Comparison of ENCODE assay signal across 20 cellular contexts in the genomic region with DNA sequence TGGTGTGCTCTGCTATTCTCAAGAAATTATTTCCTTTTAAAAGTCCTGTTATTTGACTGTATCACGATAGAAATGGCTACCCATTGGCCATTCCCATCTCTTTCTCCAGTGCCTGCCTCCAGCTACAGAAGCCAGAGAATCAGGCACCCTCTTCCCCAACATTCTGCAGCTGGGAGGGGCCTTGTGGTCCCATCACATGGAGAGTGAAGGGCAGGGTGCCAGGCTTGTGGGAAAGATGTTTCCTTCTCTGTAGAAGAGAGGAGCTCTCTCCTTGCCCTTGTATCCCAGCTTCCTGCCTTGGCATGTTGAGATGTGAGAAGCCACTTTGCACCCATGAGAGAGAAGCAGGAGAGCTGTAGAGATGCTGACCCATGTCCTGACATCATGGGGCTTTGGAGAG.
"Had no signal": no experiment of that assay in that cellular context is flagged by ENCODE, and none has a peak within 500 bp of the region (broad histone marks: within the 10 kb centered on the region; RNA-seq: fewer than 3 reads in every experiment).

No MANE protein-coding gene starts in this region.

- H3K9me3 ChIP-seq: esophagus squamous epithelium, pancreas, suprapubic skin had no signal

- DNase-seq: activated CD4-positive, alpha-beta memory T cell treated with anti-CD3 and anti-CD28 coated beads for 36 hours; activated CD4-positive, alpha-beta T cell treated with anti-CD3 and anti-CD28 coated beads for 48 hours; activated effector memory CD4-positive, alpha-beta T cell treated with Interleukin-2 at 50 U/mL for 16 hours; activated naive CD4-positive, alpha-beta T cell treated with anti-CD3 and anti-CD28 coated beads for 36 hours; activated naive CD8-positive, alpha-beta T cell treated with anti-CD3 and anti-CD28 coated beads, Interleukin-2, amount 10 ng/mL, durations not matched to agents 7 days and 5 days; activated T-cell treated with anti-CD3 and anti-CD28 coated beads, Interleukin-2, amount 50 U/mL, for 72 hours; amniotic stem cell; cortex of kidney; endodermal cell; esophagus squamous epithelium; heart right ventricle; islet precursor cell; left cardiac atrium; midbrain; pancreas; right cardiac atrium; stimulated activated CD4-positive, alpha-beta T cell treated with anti-CD3 and anti-CD28 coated beads, Interleukin-12 subunit alpha, Interleukin-12 subunit beta, amount 100 ng/mL, for 4 hours; stimulated activated naive CD8-positive, alpha-beta T cell treated with anti-CD3 and anti-CD28 coated beads, Interleukin-15, amount 100 ng/mL, for 72 hours had no signal

- H3K4me1 ChIP-seq: esophagus squamous epithelium, heart right ventricle, pancreas, suprapubic skin, tibial nerve had no signal

- H3K27ac ChIP-seq: esophagus squamous epithelium, heart right ventricle, pancreas, suprapubic skin, tibial nerve had no signal

- H3K4me3 ChIP-seq: esophagus squamous epithelium, heart right ventricle, pancreas, suprapubic skin, tibial nerve had no signal

- H3K27me3 ChIP-seq: esophagus squamous epithelium, heart right ventricle, pancreas, suprapubic skin, tibial nerve had no signal

- H3K36me3 ChIP-seq: esophagus squamous epithelium, heart right ventricle, pancreas, suprapubic skin, tibial nerve had no signal
